ENCODE assay signal across 10 cellular contexts in genomic region chr7:142808461-142808801, GRCh38. TPM values are rescaled to one million over a fixed set of nuclear protein-coding genes. Genes with fewer than 3 reads are reported as not detected.
DNase-seq lines count a peak whose midpoint lies in the region; ATAC-seq and TF ChIP-seq lines count a peak whose summit lies in the region.
"Had no signal": no experiment of that assay in that cellular context is flagged by ENCODE, and none has a peak within 500 bp of the region (broad histone marks: within the 10 kb centered on the region; RNA-seq: fewer than 3 reads in every experiment).

No MANE protein-coding gene starts in this region.

- H3K36me3 Mint-ChIP-seq in glutamatergic neuron (ENCODE audit: unreplicated experiment) = no peaks in the 10 kb centered on the region

- H3K9me3 Mint-ChIP-seq in glutamatergic neuron (ENCODE audit: unreplicated experiment) = peaks cover 2% of the 10 kb centered on the region

- H3K27ac ChIP-seq in duodenal mucosa (ENCODE audit: low read depth, low read length) = peak overlapping the region; percentile 39

- peak overlapping the region in 1 of 2 donors; percentile 22 for H3K9ac ChIP-seq in duodenal mucosa (ENCODE audit: low read depth in 1 of 2, low read length in 2 of 2)

- no peak overlapping the region for H3K4me3 Mint-ChIP-seq in glutamatergic neuron (ENCODE audit: unreplicated experiment)

- H3K27ac Mint-ChIP-seq in glutamatergic neuron (ENCODE audit: unreplicated experiment) = no peak overlapping the region

- H3K4me3 ChIP-seq in GM12875 (ENCODE audit: low read depth, low read length) = peak overlapping the region; percentile 10
- no peak overlapping the region for H3K4me3 ChIP-seq in duodenal mucosa (ENCODE audit: low read depth in 1 of 2, low read length in 2 of 2)

- H3K27me3 ChIP-seq in duodenal mucosa (ENCODE audit: control insufficient read depth in 1 of 2, insufficient read depth in 2 of 2, low read length in 2 of 2) = peaks cover 9 to 15% of the 10 kb centered on the region in 2 donors

- H3K4me1 Mint-ChIP-seq in glutamatergic neuron (ENCODE audit: low read depth, unreplicated experiment) = peaks cover 18% of the 10 kb centered on the region

- H3K9me3 ChIP-seq in duodenal mucosa (ENCODE audit: control insufficient read depth in 1 of 2, low read length in 2 of 2) = no peaks in the 10 kb centered on the region

- TF ChIP-seq CTCF in GM12875 (IDR thresholded peaks at IDR 0.05; ENCODE audit: borderline replicate concordance, insufficient read depth, low read depth, low read length) (no peak), glutamatergic neuron (IDR thresholded peaks at IDR 0.05; ENCODE audit: partially characterized antibody, unreplicated experiment) (no peak)

- H3K4me1 ChIP-seq in duodenal mucosa (ENCODE audit: control insufficient read depth in 1 of 2, insufficient read depth in 2 of 2, low read length in 2 of 2) = peaks cover 5 to 7% of the 10 kb centered on the region in 2 donors

- peaks cover 4% of the 10 kb centered on the region for H3K27me3 Mint-ChIP-seq in glutamatergic neuron (ENCODE audit: unreplicated experiment)

- H3K36me3 ChIP-seq in duodenal mucosa (ENCODE audit: control insufficient read depth in 1 of 2, insufficient read depth in 2 of 2, low read length in 2 of 2) = no peaks in the 10 kb centered on the region

- no peak for DNase-seq in glutamatergic neuron
- no peak for DNase-seq in NCI-H345 (lab: John Stamatoyannopoulos, UW)
- no peak for DNase-seq in dermis blood vessel endothelial cell
- no peak for DNase-seq in mucosa of gallbladder (ENCODE audit: low spot score)
- DNase-seq: NCI-H187 treated with DMSO at 0.1 percent for 48 hours had no signal

- ATAC-seq in GM21447 (IDR thresholded peaks at IDR 0.05; ENCODE audit: unreplicated experiment) = peak; percentile 25
- ATAC-seq in HG03442 (IDR thresholded peaks at IDR 0.05; ENCODE audit: unreplicated experiment) = peak; percentile 14

RNA-seq across cellular contexts. Expression of gene PRSS2, which starts 37.7 kb away (rescaled TPM):
- total RNA-seq in glutamatergic neuron (ENCODE audit: unreplicated experiment) = not detected
- total RNA-seq in dermis blood vessel endothelial cell = not detected in 2 replicates
- 94.5 TPM for total RNA-seq in mucosa of gallbladder

RNA-seq across cellular contexts. Expression of gene EPHB6, which starts 46.4 kb away (rescaled TPM):
- total RNA-seq in glutamatergic neuron (ENCODE audit: unreplicated experiment) = 21.4 TPM
- total RNA-seq in dermis blood vessel endothelial cell = under 0.01 and 0.09 TPM in 2 replicates
- 16.7 TPM for total RNA-seq in mucosa of gallbladder

RNA-seq across cellular contexts. Expression of gene PRSS1, which starts 59.2 kb away (rescaled TPM):
- total RNA-seq in glutamatergic neuron (ENCODE audit: unreplicated experiment) = not detected
- not detected in 2 replicates for total RNA-seq in dermis blood vessel endothelial cell
- 30.7 TPM for total RNA-seq in mucosa of gallbladder
- total RNA-seq: glomerular endothelial cell had no signal

Comparison
In these comparisons a context has a peak if more than half of its experiments do, and no peak if none do; other contexts are left out.
1. RNA of gene PRSS2, which starts 37.7 kb away (total RNA-seq): 94.5 TPM in mucosa of gallbladder (single experiment); not detected in glutamatergic neuron (single experiment) and not detected in dermis blood vessel endothelial cell; every median in the first group is over 10 times any median in the second.
2. RNA of gene EPHB6, which starts 46.4 kb away (total RNA-seq): 21.4 TPM in glutamatergic neuron (single experiment) and 16.7 TPM in mucosa of gallbladder (single experiment); under 0.01 to 0.09 TPM in dermis blood vessel endothelial cell; every median in the first group is over 10 times any median in the second.
3. RNA of gene PRSS1, which starts 59.2 kb away (total RNA-seq): 30.7 TPM in mucosa of gallbladder (single experiment); not detected in glutamatergic neuron (single experiment) and not detected in dermis blood vessel endothelial cell; every median in the first group is over 10 times any median in the second.